ENCODE assay signal across 26 cellular contexts in genomic region chr2:80579756-80580155, GRCh38.
DNase-seq lines count a peak whose midpoint lies in the region; ATAC-seq, FAIRE-seq and TF ChIP-seq lines count a peak whose summit lies in the region.
"Had no signal": no experiment of that assay in that cellular context is flagged by ENCODE, and none has a peak within 500 bp of the region (broad histone marks: within the 10 kb centered on the region; RNA-seq: fewer than 3 reads in every experiment).

No MANE protein-coding gene starts in this region.

- no peak overlapping the region for H3K18ac ChIP-seq in H1 (ENCODE audit: extremely low read depth, low read length)

- H4K5ac ChIP-seq in H1 (ENCODE audit: insufficient read length, low read depth, low read length) = no peak overlapping the region

- H2BK20ac ChIP-seq in H1 (ENCODE audit: low read length) = no peak overlapping the region

- TF ChIP-seq CTCF in H1 (IDR thresholded peaks at IDR 0.05; ENCODE audit: control extremely low read depth in 1 of 3, insufficient read depth in 1 of 3, low read depth in 1 of 3, low read length in 3 of 3) (no peak), neural progenitor cell (IDR thresholded peaks at IDR 0.05) (no peak)

- H3K27me3 Mint-ChIP-seq in neural progenitor cell (ENCODE audit: insufficient read depth, low read depth) = no peaks in the 10 kb centered on the region
- H3K27me3 Mint-ChIP-seq: CD4-positive, alpha-beta T cell; CD8-positive, alpha-beta memory T cell had no signal

- no peaks in the 10 kb centered on the region for H3K9me3 ChIP-seq in H1 (ENCODE audit: insufficient read depth in 2 of 2, low read depth in 1 of 2, low read length in 1 of 2)
- H3K9me3 ChIP-seq in iPS DF 6.9 (ENCODE audit: control insufficient read depth, insufficient read depth, low read length) = no peaks in the 10 kb centered on the region
- H3K9me3 ChIP-seq in neural progenitor cell (ENCODE audit: low read depth) = no peaks in the 10 kb centered on the region
- H3K9me3 ChIP-seq in MG63 = no peaks in the 10 kb centered on the region
- H3K9me3 ChIP-seq: BE2C; BLaER1 treated with 17β-estradiol and CSF1 and Interleukin-3, amounts not matched to agents 10 nM and 100 nM had no signal

- CTCF ChIA-PET in H1 (lab: Charles Lee; ENCODE audit: partially characterized antibody) = no interaction called here

- TF ChIP-seq POLR2A in H1 (IDR thresholded peaks at IDR 0.05; ENCODE audit: control extremely low read depth in 1 of 2, low read depth in 2 of 2, low read length in 2 of 2) = no peak

- H3K4me3 Mint-ChIP-seq in neural progenitor cell = no peak overlapping the region
- H3K4me3 Mint-ChIP-seq: CD14-positive monocyte; CD4-positive, alpha-beta T cell; CD8-positive, alpha-beta memory T cell; H9 had no signal

- H3K27ac ChIP-seq in H1 (ENCODE audit: low read depth, low read length) (no peak overlapping the region), iPS DF 6.9 (ENCODE audit: low read length) (no peak overlapping the region), neural progenitor cell (no peak overlapping the region)
- H3K27ac ChIP-seq: A549; BLaER1 treated with 17β-estradiol and CSF1 and Interleukin-3, amounts not matched to agents 10 nM and 100 nM had no signal

- peaks cover 0 to 7% (median 1%) of the 10 kb centered on the region in 4 experiments; a peak in 2 of 7 replicates for H3K4me1 ChIP-seq in H1 (replicated peaks in 1 of 4; ENCODE audit: control insufficient read depth in 3 of 4, insufficient read depth in 4 of 4, low read length in 3 of 4)
- no peaks in the 10 kb centered on the region; the same call in 1 of the 2 replicates for H3K4me1 ChIP-seq in iPS DF 6.9 (ENCODE audit: control insufficient read depth, insufficient read depth, low read length)
- no peaks in the 10 kb centered on the region for H3K4me1 ChIP-seq in neural progenitor cell
- H3K4me1 ChIP-seq: A549; BE2C; BLaER1 treated with 17β-estradiol and CSF1 and Interleukin-3, amounts not matched to agents 10 nM and 100 nM had no signal

- POLR2A ChIA-PET in H1 (lab: Charles Lee; ENCODE audit: partially characterized antibody) = no interaction called here

- peaks cover 3% of the 10 kb centered on the region for H3K36me3 Mint-ChIP-seq in neural progenitor cell
- H3K36me3 Mint-ChIP-seq: CD14-positive monocyte had no signal

- no peaks in the 10 kb centered on the region for H4K20me1 ChIP-seq in H1 (replicated peaks in 1 of 2; ENCODE audit: control insufficient read depth in 1 of 2, insufficient read depth in 2 of 2, low read length in 2 of 2)
- H4K20me1 ChIP-seq in neural progenitor cell (ENCODE audit: low read depth) = no peaks in the 10 kb centered on the region
- H4K20me1 ChIP-seq: BLaER1 treated with 17β-estradiol and CSF1 and Interleukin-3, amounts not matched to agents 10 nM and 100 nM had no signal

- no peak overlapping the region for H3K9ac ChIP-seq in H1 (replicated peaks in 1 of 4; ENCODE audit: extremely low read depth in 1 of 4, low read depth in 3 of 4, low read length in 3 of 4)
- no peak overlapping the region for H3K9ac ChIP-seq in neural progenitor cell
- H3K9ac ChIP-seq: BLaER1 treated with 17β-estradiol and CSF1 and Interleukin-3, amounts not matched to agents 10 nM and 100 nM had no signal

- TF ChIP-seq RAD21 in H1 (IDR thresholded peaks at IDR 0.05 in 1 of 2, conservative IDR thresholded peaks at IDR 0.05 in 1 of 2; ENCODE audit: low read depth in 2 of 2, low read length in 2 of 2) = no peak

- H2BK5ac ChIP-seq in H1 (ENCODE audit: low read depth, low read length) = no peak overlapping the region

- no peaks in the 10 kb centered on the region for H3K36me3 ChIP-seq in H7 (replicated peaks; ENCODE audit: control insufficient read depth, insufficient read depth, low read length)
- no peaks in the 10 kb centered on the region for H3K36me3 ChIP-seq in H1 (ENCODE audit: control insufficient read depth in 2 of 4, insufficient read depth in 4 of 4, low read length in 3 of 4)
- no peaks in the 10 kb centered on the region for H3K36me3 ChIP-seq in iPS DF 6.9 (ENCODE audit: control insufficient read depth, insufficient read depth, low read length)
- no peaks in the 10 kb centered on the region for H3K36me3 ChIP-seq in neural progenitor cell
- no peaks in the 10 kb centered on the region for H3K36me3 ChIP-seq in MG63
- H3K36me3 ChIP-seq: BE2C; BLaER1 treated with 17β-estradiol and CSF1 and Interleukin-3, amounts not matched to agents 10 nM and 100 nM had no signal

- no peak overlapping the region for H3K4ac ChIP-seq in H1 (replicated peaks; ENCODE audit: insufficient read length, low read depth, low read length)

- peak; percentile 82 for FAIRE-seq in H1 (lab: Jason Lieb, UNC)
- FAIRE-seq: A549, D721Med, GM12891, GM19239 had no signal

- H3K27me3 ChIP-seq in H7 (ENCODE audit: control insufficient read depth, insufficient read depth, low read length) (no peaks in the 10 kb centered on the region), H1 (replicated peaks in 1 of 4; ENCODE audit: control insufficient read depth in 3 of 4, extremely low read depth in 1 of 4, insufficient read depth in 3 of 4, low read length in 3 of 4) (no peaks in the 10 kb centered on the region), iPS DF 6.9 (ENCODE audit: control insufficient read depth, insufficient read depth, low read length) (no peaks in the 10 kb centered on the region), neural progenitor cell (no peaks in the 10 kb centered on the region), MG63 (no peaks in the 10 kb centered on the region)
- H3K27me3 ChIP-seq: BE2C; BLaER1 treated with 17β-estradiol and CSF1 and Interleukin-3, amounts not matched to agents 10 nM and 100 nM had no signal

- no peak overlapping the region for H3K27ac Mint-ChIP-seq in neural progenitor cell
- H3K27ac Mint-ChIP-seq: CD14-positive monocyte; CD4-positive, alpha-beta T cell; CD8-positive, alpha-beta memory T cell; H9 had no signal

- no peak overlapping the region for H4K91ac ChIP-seq in H1 (replicated peaks; ENCODE audit: insufficient read length, low read length)

- H4K8ac ChIP-seq in H1 (ENCODE audit: extremely low read depth, insufficient read depth, low read length) = no peak overlapping the region

- H3K23ac ChIP-seq in H1 (ENCODE audit: insufficient read length) = no peak overlapping the region

- ATAC-seq in GM21515 (IDR thresholded peaks at IDR 0.05; ENCODE audit: unreplicated experiment) = no peak
- no peak for ATAC-seq in GM18511 (IDR thresholded peaks at IDR 0.05; ENCODE audit: unreplicated experiment)
- ATAC-seq: A549, HCT116 had no signal

- H3K4me2 ChIP-seq in H1 (ENCODE audit: insufficient read depth in 1 of 2, low read depth in 2 of 2, low read length in 2 of 2) (peak overlapping the region in 1 of 2 experiments; percentile 39; a peak in 1 of 4 replicates), neural progenitor cell (no peak overlapping the region)
- H3K4me2 ChIP-seq: A549; BLaER1 treated with 17β-estradiol and CSF1 and Interleukin-3, amounts not matched to agents 10 nM and 100 nM had no signal

- H2AFZ ChIP-seq in H1 (ENCODE audit: low read length) = no peak overlapping the region
- H2AFZ ChIP-seq in neural progenitor cell (replicated peaks) = no peak overlapping the region

- DNase-seq in H7 (peak; percentile 7), H1 (ENCODE audit: low read depth in 1 of 2, low spot score in 2 of 2) (no peak), iPS DF 6.9 (ENCODE audit: low read depth, low spot score) (peak; percentile 9), neural progenitor cell (ENCODE audit: low spot score) (peak; percentile 5), MG63 (no peak)
- DNase-seq: 8988T; ACHN; AML-193; BE2C; CD4-positive, alpha-beta T cell; CD8-positive, alpha-beta memory T cell; DMS 273 treated with DMSO at 0.1 percent for 48 hours; DMS79; EL; GDM1; GOT3; H9 had no signal

- 78% methylated on average over 4 of the region's 5 CpGs; no CpG with 5 or more reads in 1 of the 2 experiments for WGBS in H1 (ENCODE audit: extremely low coverage in 1 of 2, insufficient coverage in 1 of 2, insufficient read length in 1 of 2, insufficient replicate concordance in 2 of 2, low coverage in 1 of 2, low lambda C conversion rate in 2 of 2, missing lambda C conversion rate in 1 of 2), 2 experiments
- WGBS in iPS DF 6.9 (ENCODE audit: insufficient coverage, insufficient read length) = no CpG with 5 or more reads among the region's 5 CpGs

- no peak overlapping the region for H3K56ac ChIP-seq in H1 (replicated peaks; ENCODE audit: insufficient read length, low read depth, low read length)

- H3K79me2 ChIP-seq in H1 (ENCODE audit: control insufficient read depth in 1 of 2, insufficient read depth in 2 of 2, low read length in 2 of 2) (no peaks in the 10 kb centered on the region), neural progenitor cell (ENCODE audit: low read depth) (no peaks in the 10 kb centered on the region)

- no peak overlapping the region for H2AK5ac ChIP-seq in H1 (ENCODE audit: low read depth, low read length)

- H3K4me3 ChIP-seq in H7 (ENCODE audit: insufficient read depth, low read depth, low read length) (no peak overlapping the region), H1 (ENCODE audit: extremely low read depth in 1 of 4, insufficient read depth in 2 of 4, low read depth in 3 of 4, low read length in 4 of 4) (no peak overlapping the region), iPS DF 6.9 (ENCODE audit: low read length) (no peak overlapping the region), neural progenitor cell (no peak overlapping the region), MG63 (no peak overlapping the region)
- H3K4me3 ChIP-seq: A549; BLaER1 treated with 17β-estradiol and CSF1 and Interleukin-3, amounts not matched to agents 10 nM and 100 nM had no signal

- H3K14ac ChIP-seq in H1 (ENCODE audit: insufficient read length) = no peak overlapping the region

- H3K9me3 Mint-ChIP-seq in neural progenitor cell = no peaks in the 10 kb centered on the region
- H3K9me3 Mint-ChIP-seq: H9 had no signal

- no peaks in the 10 kb centered on the region for H3F3A ChIP-seq in neural progenitor cell (ENCODE audit: low read depth)

- H3K79me1 ChIP-seq in H1 (ENCODE audit: low read depth, low read length) = no peaks in the 10 kb centered on the region

- no peak overlapping the region for H2BK12ac ChIP-seq in H1 (ENCODE audit: low read depth, low read length)

- no peak overlapping the region for H2BK15ac ChIP-seq in H1 (ENCODE audit: low read length)

- TF ChIP-seq EP300 in H1 (IDR thresholded peaks at IDR 0.05; ENCODE audit: borderline replicate concordance in 1 of 2, low read depth in 2 of 2, low read length in 2 of 2) = no peak

- H2BK120ac ChIP-seq in H1 (replicated peaks; ENCODE audit: low read depth, low read length) = no peak overlapping the region

- no peaks in the 10 kb centered on the region for H3K23me2 ChIP-seq in H1 (ENCODE audit: low read depth, low read length)

- no peaks in the 10 kb centered on the region for H3K4me1 Mint-ChIP-seq in neural progenitor cell
- H3K4me1 Mint-ChIP-seq: CD14-positive monocyte; CD8-positive, alpha-beta memory T cell had no signal

TF ChIP-seq in H1, 55 proteins besides CTCF, POLR2A, EP300 and RAD21:
- TF ChIP-seq GABPA (IDR thresholded peaks at IDR 0.05; ENCODE audit: borderline replicate concordance, insufficient read depth, low read length) (no peak), TEAD4 (IDR thresholded peaks at IDR 0.05; ENCODE audit: low read depth, low read length) (peak; percentile 89), SP1 (IDR thresholded peaks at IDR 0.05; ENCODE audit: low read depth, low read length) (no peak)

Comparison
In these comparisons a context has a peak if more than half of its experiments do, and no peak if none do; other contexts are left out.
1. DNase-seq: peak in H7 (single experiment), iPS DF 6.9 (single experiment) and neural progenitor cell (single experiment); none in H1 (0 of 2) and MG63 (single experiment).